9 cellular contexts compared by ENCODE assay signal in the genomic region with DNA sequence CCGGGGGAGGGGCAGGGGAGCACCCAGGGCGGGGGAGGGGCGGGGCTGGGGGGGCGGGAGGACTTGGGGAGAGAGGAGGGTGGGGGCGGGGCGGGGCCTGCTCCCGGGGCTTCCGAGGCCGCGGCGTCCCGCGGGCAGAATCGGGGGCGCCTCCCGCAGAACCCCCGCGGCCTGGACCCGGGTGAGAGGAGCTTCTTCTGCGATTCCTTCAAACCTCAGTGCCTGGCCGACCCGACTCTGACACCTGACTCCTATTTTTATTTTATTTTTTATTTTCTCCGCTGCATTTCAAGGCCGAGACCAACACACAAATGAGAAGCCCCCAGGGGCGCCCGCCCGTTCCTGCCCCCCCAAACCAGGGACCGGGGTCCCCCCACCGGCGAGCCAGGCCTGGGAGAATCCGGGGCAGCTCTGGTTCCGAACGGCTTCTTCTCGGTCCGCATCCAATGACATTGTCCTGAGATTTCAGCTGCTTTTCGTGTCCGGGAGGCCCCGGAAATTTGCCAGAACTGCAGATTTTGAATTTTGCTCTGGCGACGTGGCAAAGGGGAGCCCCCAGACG. TPM values are rescaled to one million over a fixed set of nuclear protein-coding genes. Genes with fewer than 3 reads are reported as not detected.
DNase-seq lines count a peak whose midpoint lies in the region; ATAC-seq and TF ChIP-seq lines count a peak whose summit lies in the region.
"Had no signal": no experiment of that assay in that cellular context is flagged by ENCODE, and none has a peak within 500 bp of the region (broad histone marks: within the 10 kb centered on the region; RNA-seq: fewer than 3 reads in every experiment).

No MANE protein-coding gene starts in this region.

- H3K36me3 Mint-ChIP-seq in chondrocyte (ENCODE audit: low read depth) = no peaks in the 10 kb centered on the region

- H3K4me1 Mint-ChIP-seq in chondrocyte (ENCODE audit: low read depth) = peaks cover 5% of the 10 kb centered on the region

- peak overlapping the region; percentile 19 for H3K4me3 Mint-ChIP-seq in chondrocyte (ENCODE audit: unreplicated experiment)

- peak overlapping the region in 1 of 2 donors; percentile 16 for H3K27ac ChIP-seq in mucosa of rectum (ENCODE audit: low read depth in 2 of 2, low read length in 2 of 2)
- H3K27ac ChIP-seq in upper lobe of left lung = peak overlapping the region; percentile 5 to 66 (median 58)

- ATAC-seq in upper lobe of left lung (ENCODE audit: low FRiP score in 2 of 2) (peak in 1 of 2 donors; percentile 26), GM21390 (IDR thresholded peaks at IDR 0.05; ENCODE audit: unreplicated experiment) (no peak)

- no peaks in the 10 kb centered on the region for H3K9me3 ChIP-seq in mucosa of rectum (ENCODE audit: control insufficient read depth in 2 of 2, low read length in 2 of 2)
- H3K9me3 ChIP-seq in upper lobe of left lung = no peaks in the 10 kb centered on the region

- no peak overlapping the region for H3K27ac Mint-ChIP-seq in chondrocyte (ENCODE audit: unreplicated experiment)

- H3K27me3 ChIP-seq in mucosa of rectum (ENCODE audit: control insufficient read depth in 2 of 2, insufficient read depth in 2 of 2, low read length in 2 of 2) (no peaks in the 10 kb centered on the region), upper lobe of left lung (peaks cover 0 to 8% (median 2%) of the 10 kb centered on the region in 4 donors)

- H3K36me3 ChIP-seq in mucosa of rectum (ENCODE audit: control insufficient read depth in 2 of 2, insufficient read depth in 2 of 2, low read length in 2 of 2) (peaks cover 8 to 11% of the 10 kb centered on the region in 2 donors), upper lobe of left lung (no peaks in the 10 kb centered on the region)

- no peaks in the 10 kb centered on the region for H3K9me3 Mint-ChIP-seq in chondrocyte (ENCODE audit: low read depth)

- H3K4me1 ChIP-seq in mucosa of rectum (ENCODE audit: control insufficient read depth in 2 of 2, insufficient read depth in 2 of 2, low read length in 2 of 2) (peaks cover 0 to 3% of the 10 kb centered on the region in 2 donors), upper lobe of left lung (peaks cover 0 to 21% (median 11%) of the 10 kb centered on the region in 4 donors)

- no peak for TF ChIP-seq POLR2A in upper lobe of left lung (IDR thresholded peaks at IDR 0.05)

- TF ChIP-seq CTCF in chondrocyte (IDR thresholded peaks at IDR 0.05) (no peak), upper lobe of left lung (IDR thresholded peaks at IDR 0.05) (no peak)

- DNase-seq in NCI-H1105 treated with DMSO at 0.1 percent for 48 hours (lab: John Stamatoyannopoulos, UW) (peak; percentile 23), NCI-H1105 (lab: John Stamatoyannopoulos, UW) (no peak), chondrocyte (ENCODE audit: low spot score) (no peak), upper lobe of left lung (peak in 1 of 2 donors; percentile 84), DMS 273 (lab: John Stamatoyannopoulos, UW; ENCODE audit: unreplicated experiment) (no peak), NCI-H1092 treated with DMSO at 0.1 percent for 48 hours (lab: John Stamatoyannopoulos, UW) (no peak)
- DNase-seq: SHP77 treated with DMSO at 0.1 percent for 48 hours had no signal

- H3K27me3 Mint-ChIP-seq in chondrocyte (ENCODE audit: low read depth) = peaks cover 3% of the 10 kb centered on the region

- peak overlapping the region; percentile 26 to 30 for H3K4me3 ChIP-seq in mucosa of rectum (ENCODE audit: low read length in 2 of 2)
- peak overlapping the region in 3 of 4 donors; percentile 54 to 84 (median 77) for H3K4me3 ChIP-seq in upper lobe of left lung

- TF ChIP-seq EP300 in upper lobe of left lung (IDR thresholded peaks at IDR 0.05) = no peak

- peak overlapping the region in 1 of 2 donors; percentile 24 for H3K9ac ChIP-seq in mucosa of rectum (ENCODE audit: low read depth in 1 of 2, low read length in 2 of 2)

- WGBS in upper lobe of left lung, 2 donors = 18 to 31% methylated on average over 19 to 33 of the region's 41 CpGs

RNA-seq across cellular contexts. Expression of a gene that starts 0.5 kb away (rescaled TPM):
- total RNA-seq in chondrocyte (1.3 to 1.7 TPM (median 1.7 TPM) in 3 replicates), upper lobe of left lung (10 to 100 TPM in 1 of 6 donors, 1 to 10 TPM in 5; 3.6 to 16.8 (median 5.0) TPM)
